19 cellular contexts compared by ENCODE assay signal in the genomic region with DNA sequence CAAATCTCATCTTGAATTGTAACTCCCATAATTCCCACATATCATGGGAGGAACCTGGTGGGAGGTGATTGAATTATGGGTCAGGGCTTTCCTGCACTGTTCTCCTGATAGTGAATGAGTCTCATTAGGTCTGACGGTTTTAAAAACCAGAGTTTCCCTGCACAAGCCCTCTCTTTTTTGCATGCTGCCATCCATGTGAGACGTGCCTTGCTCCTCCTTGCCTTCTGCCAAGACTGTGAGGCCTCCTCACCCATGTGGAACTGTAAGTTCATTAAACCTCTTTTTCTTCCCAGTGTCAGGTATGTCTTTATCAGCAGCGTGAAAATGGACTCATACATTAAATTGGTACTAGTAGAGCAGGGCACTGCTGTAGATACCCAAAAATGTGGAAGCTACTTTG. TPM values are rescaled to one million over a fixed set of nuclear protein-coding genes. Genes with fewer than 3 reads are reported as not detected.
DNase-seq lines count a peak whose midpoint lies in the region; ATAC-seq and TF ChIP-seq lines count a peak whose summit lies in the region.
"Had no signal": no experiment of that assay in that cellular context is flagged by ENCODE, and none has a peak within 500 bp of the region (broad histone marks: within the 10 kb centered on the region; RNA-seq: fewer than 3 reads in every experiment).

No MANE protein-coding gene starts in this region.

- H3K9me3 Mint-ChIP-seq in nephron progenitor cell = peaks cover 8% of the 10 kb centered on the region
- H3K9me3 Mint-ChIP-seq: CD8-positive, alpha-beta T cell had no signal

- DNase-seq in activated effector memory CD4-positive, alpha-beta T cell treated with anti-CD3 and anti-CD28 coated beads, Interleukin-2, amount 50 U/mL, for 16 hours = peak; percentile 13
- no peak for DNase-seq in activated effector memory CD4-positive, alpha-beta T cell treated with Interleukin-2 at 50 U/mL for 16 hours
- DNase-seq in nephron progenitor cell (no peak), upper lobe of right lung (peak; percentile 6), DMS79 treated with DMSO at 0.1 percent for 48 hours (lab: John Stamatoyannopoulos, UW) (no peak), NOMO-1 (lab: John Stamatoyannopoulos, UW; ENCODE audit: unreplicated experiment in 2 of 2) (no peak)
- DNase-seq: Caco-2; CD4-positive, CD25-positive, alpha-beta regulatory T cell; CD8-positive, alpha-beta T cell; DMS 273 treated with DMSO at 0.1 percent for 48 hours; DMS79; GF-D8; GOT3; HFFc6 had no signal

- no peaks in the 10 kb centered on the region for H3K4me1 ChIP-seq in upper lobe of right lung
- H3K4me1 ChIP-seq: BLaER1, Caco-2, HAP-1 had no signal

- no peak overlapping the region for H3K4me3 ChIP-seq in upper lobe of right lung
- H3K4me3 ChIP-seq: BLaER1, HAP-1 had no signal

- no peaks in the 10 kb centered on the region for H3K27me3 Mint-ChIP-seq in nephron progenitor cell (ENCODE audit: low read depth, poor library complexity)
- H3K27me3 Mint-ChIP-seq: B cell; CD4-positive, CD25-positive, alpha-beta regulatory T cell had no signal

- H3K4me3 Mint-ChIP-seq in nephron progenitor cell = no peak overlapping the region
- H3K4me3 Mint-ChIP-seq: B cell; CD4-positive, CD25-positive, alpha-beta regulatory T cell; CD8-positive, alpha-beta T cell; HFFc6 had no signal

- H3K4me1 Mint-ChIP-seq in nephron progenitor cell = peaks cover 4% of the 10 kb centered on the region

- H3K36me3 ChIP-seq in upper lobe of right lung = no peaks in the 10 kb centered on the region
- H3K36me3 ChIP-seq: BLaER1, HAP-1 had no signal

- no peak for ATAC-seq in upper lobe of right lung
- ATAC-seq: CD8-positive, alpha-beta T cell had no signal

- no peaks in the 10 kb centered on the region for H3K27me3 ChIP-seq in upper lobe of right lung
- H3K27me3 ChIP-seq: BLaER1 had no signal

- H3K9me3 ChIP-seq in upper lobe of right lung = no peaks in the 10 kb centered on the region
- H3K9me3 ChIP-seq: Caco-2, HAP-1 had no signal

- no peaks in the 10 kb centered on the region for H3K36me3 Mint-ChIP-seq in nephron progenitor cell (ENCODE audit: low read depth)
- H3K36me3 Mint-ChIP-seq: CD4-positive, CD25-positive, alpha-beta regulatory T cell; CD8-positive, alpha-beta T cell had no signal

- intact Hi-C loops in upper lobe of right lung (cut with DNase I) = no loop called here

- no peak for TF ChIP-seq CTCF in nephron progenitor cell (IDR thresholded peaks at IDR 0.05)
- no peak for TF ChIP-seq CTCF in upper lobe of right lung (IDR thresholded peaks at IDR 0.05)

- no peak overlapping the region for H3K27ac ChIP-seq in upper lobe of right lung
- H3K27ac ChIP-seq: 22Rv1, BLaER1, C4-2B had no signal

- H3K27ac Mint-ChIP-seq in nephron progenitor cell = peak overlapping the region; percentile 58
- H3K27ac Mint-ChIP-seq: B cell; CD4-positive, CD25-positive, alpha-beta regulatory T cell; CD8-positive, alpha-beta T cell; HFFc6 had no signal

RNA-seq across cellular contexts. Expression of gene KDM4C, which starts 22.4 kb away (rescaled TPM):
- total RNA-seq in upper lobe of right lung = 37.2 TPM

Comparison
In these comparisons a context has a peak if more than half of its experiments do, and no peak if none do; other contexts are left out.
1. DNase-seq: peak in activated effector memory CD4-positive, alpha-beta T cell treated with anti-CD3 and anti-CD28 coated beads, Interleukin-2, amount 50 U/mL, for 16 hours (single experiment) and upper lobe of right lung (single experiment); none in activated effector memory CD4-positive, alpha-beta T cell treated with Interleukin-2 at 50 U/mL for 16 hours (single experiment), nephron progenitor cell (single experiment), DMS79 treated with DMSO at 0.1 percent for 48 hours (single experiment) and NOMO-1 (0 of 2).